10 cellular contexts compared by ENCODE assay signal in the genomic region with DNA sequence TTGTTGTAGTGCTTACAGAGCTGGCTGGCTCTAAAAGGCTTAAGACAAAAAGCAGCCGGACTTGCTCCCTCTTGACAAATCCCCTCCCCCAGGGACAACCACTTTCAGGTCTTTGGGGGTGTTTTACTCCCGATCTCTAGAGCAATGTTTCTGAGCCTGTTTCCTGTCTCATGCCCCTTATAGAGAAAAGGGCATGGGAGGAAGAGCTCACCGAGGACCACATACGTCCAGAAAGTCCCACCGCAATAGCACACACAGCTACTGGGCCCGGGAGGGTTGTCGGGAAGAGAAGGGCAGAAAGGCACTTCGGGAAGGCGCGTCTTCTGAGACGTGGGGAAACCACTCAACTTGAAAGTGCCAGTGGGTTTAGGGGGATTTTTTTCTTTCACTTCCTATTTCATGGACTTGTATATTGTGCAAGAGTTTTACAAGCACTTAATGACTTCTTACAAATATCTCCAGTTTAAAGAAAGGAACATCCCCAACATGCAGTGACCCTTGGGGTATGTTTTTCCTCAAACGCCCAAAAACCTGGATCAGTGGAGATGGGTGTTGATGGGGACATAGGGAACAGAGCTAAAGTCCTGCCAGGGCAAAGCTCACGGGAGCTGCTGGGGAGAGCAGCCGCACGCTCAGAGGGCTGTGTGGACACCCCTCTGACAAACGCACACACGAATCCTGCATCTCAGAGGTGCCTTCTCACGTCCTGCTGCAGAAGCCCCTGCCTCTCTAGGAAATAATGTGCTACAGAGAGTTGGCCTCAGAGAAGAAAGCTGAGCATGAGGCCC. TPM values are rescaled to one million over a fixed set of nuclear protein-coding genes. Genes with fewer than 3 reads are reported as not detected.
A peak's percentile ranks its signal among the peaks of the same experiment; 100 is the strongest.
DNase-seq lines count a peak whose midpoint lies in the region; ATAC-seq and TF ChIP-seq lines count a peak whose summit lies in the region.
"Had no signal": no experiment of that assay in that cellular context is flagged by ENCODE, and none has a peak within 500 bp of the region (broad histone marks: within the 10 kb centered on the region; RNA-seq: fewer than 3 reads in every experiment).

No MANE protein-coding gene starts in this region.

- no peaks in the 10 kb centered on the region for H3K36me3 ChIP-seq in Caco-2 (ENCODE audit: control insufficient read depth, insufficient read depth, low read length)

- no peak for TF ChIP-seq CTCF in dorsolateral prefrontal cortex (IDR thresholded peaks at IDR 0.05 in 54 of 56, conservative IDR thresholded peaks at IDR 0.05 in 2 of 56; ENCODE audit: low read depth in 1 of 56, partially characterized antibody in 56 of 56)
- no peak for TF ChIP-seq CTCF in Caco-2 (IDR thresholded peaks at IDR 0.05; ENCODE audit: insufficient read depth in 1 of 2, low read depth in 1 of 2, low read length in 1 of 2, severe bottlenecking in 1 of 2, unreplicated experiment in 1 of 2)

- peak; percentile 48 for ATAC-seq in GM21526 (IDR thresholded peaks at IDR 0.05; ENCODE audit: low FRiP score, unreplicated experiment)
- ATAC-seq: body of pancreas had no signal

- H3K4me3 ChIP-seq in dorsolateral prefrontal cortex: peak overlapping the region in 11 of 59 donors; percentile 7 to 28 (median 16)
- H3K4me3 ChIP-seq in Caco-2 (ENCODE audit: low read depth, low read length): no peak overlapping the region
- H3K4me3 ChIP-seq: body of pancreas had no signal

- intact Hi-C loops in dorsolateral prefrontal cortex (cut with DNase I): no loop called here
- intact Hi-C loops in Caco-2 (cut with micrococcal nuclease; ENCODE audit: unreplicated experiment): no loop called here

- no peaks in the 10 kb centered on the region for H3K9me3 Mint-ChIP-seq in Caco-2 (ENCODE audit: unreplicated experiment)

- H3K4me1 Mint-ChIP-seq in Caco-2 (ENCODE audit: low read depth, unreplicated experiment): peaks cover 48% of the 10 kb centered on the region

- no peaks in the 10 kb centered on the region for H3K27me3 ChIP-seq in dorsolateral prefrontal cortex
- no peaks in the 10 kb centered on the region for H3K27me3 ChIP-seq in Caco-2 (replicated peaks; ENCODE audit: control insufficient read depth, insufficient read depth, low read length)
- H3K27me3 ChIP-seq: body of pancreas had no signal

- no peak overlapping the region for H3K4me3 Mint-ChIP-seq in Caco-2 (ENCODE audit: unreplicated experiment)

- POLR2A ChIA-PET in Caco-2 (lab: Charles Lee): interaction anchor here (0.5 kb wide), 1 partner anchor 70 kb away, joined by 5 read pairs; no protein-coding TSS in a partner anchor

- no peaks in the 10 kb centered on the region for H3K27me3 Mint-ChIP-seq in Caco-2 (ENCODE audit: insufficient read depth, unreplicated experiment)

- in situ Hi-C loops in KBM-7 (cut with MboI; ENCODE audit: low pct_unique_long_range_greater_than_20kb, low sequenced_read_pairs): no loop called here

- H3K9me3 ChIP-seq in Caco-2: no peaks in the 10 kb centered on the region
- H3K9me3 ChIP-seq: body of pancreas had no signal

- TF ChIP-seq POLR2A in GM15510 (IDR thresholded peaks at IDR 0.05; ENCODE audit: borderline replicate concordance, extremely low read depth, insufficient read length): peak; percentile 44

- CTCF ChIA-PET in Caco-2 (lab: Charles Lee): interaction anchor here (0.6 to 3.1 kb wide), 6 partner anchors 9 to 135 kb away, joined by 3 to 24 read pairs (median 4); no protein-coding TSS in a partner anchor

- H3K27ac ChIP-seq in dorsolateral prefrontal cortex: peak overlapping the region in 34 of 59 donors; percentile 1 to 74 (median 43)
- H3K27ac ChIP-seq: body of pancreas, parathyroid adenoma had no signal

- H3K4me1 ChIP-seq in Caco-2: peaks cover 59% of the 10 kb centered on the region
- H3K4me1 ChIP-seq: parathyroid adenoma had no signal

- no peak overlapping the region for H3K27ac Mint-ChIP-seq in Caco-2 (ENCODE audit: unreplicated experiment)

- peak; percentile 20 for DNase-seq in KBM-7
- DNase-seq in dorsolateral prefrontal cortex: no peak
- no peak for DNase-seq in amniotic stem cell (lab: John Stamatoyannopoulos, UW)
- no peak for DNase-seq in Caco-2
- DNase-seq in LoVo (ENCODE audit: low spot score): no peak
- no peak for DNase-seq in dermis blood vessel endothelial cell

- H3K36me3 Mint-ChIP-seq in Caco-2 (ENCODE audit: insufficient read depth, unreplicated experiment): no peaks in the 10 kb centered on the region

- no TSS peak for BruUV-seq in Caco-2 (replicated peaks; lab: Mats Ljungman, UMichigan)

RNA-seq across cellular contexts. Expression of gene LRRC20, which starts 27.0 kb away (rescaled TPM):
- total RNA-seq in dorsolateral prefrontal cortex: 10 to 100 TPM; 17.5 to 59.6 (median 37.2) TPM
- 27.1 and 28.1 TPM in 2 replicates for total RNA-seq in Caco-2 (2022)
- 9.0 and 15.0 TPM in 2 replicates for total RNA-seq in dermis blood vessel endothelial cell

RNA-seq across cellular contexts. Expression of gene EIF4EBP2, which starts 48.5 kb away (rescaled TPM):
- total RNA-seq in dorsolateral prefrontal cortex (10 to 100 TPM; 28.6 to 91.0 (median 50.9) TPM), Caco-2 (2022) (166 and 168 TPM in 2 replicates), dermis blood vessel endothelial cell (28.2 and 49.7 TPM in 2 replicates)
